ENCODE assay signal across 8 cellular contexts in genomic region chr16:68760671-68761275, GRCh38. TPM values are rescaled to one million over a fixed set of nuclear protein-coding genes. Genes with fewer than 3 reads are reported as not detected.
DNase-seq lines count a peak whose midpoint lies in the region; ATAC-seq and TF ChIP-seq lines count a peak whose summit lies in the region.

No MANE protein-coding gene starts in this region.

- peaks cover 5% of the 10 kb centered on the region for H3K36me3 Mint-ChIP-seq in activated T-helper 17 cell treated with anti-CD3 and anti-CD28 coated beads, Interleukin-2, amount 50 U/mL, for 72 hours (ENCODE audit: low read depth)
- H3K36me3 Mint-ChIP-seq in mesothelial cell of epicardium: peaks cover 6% of the 10 kb centered on the region

- peaks cover 0 to 43% (median 23%) of the 10 kb centered on the region in 7 donors for H3K27me3 ChIP-seq in heart right ventricle

- no peaks in the 10 kb centered on the region for H3K27me3 Mint-ChIP-seq in activated T-helper 17 cell treated with anti-CD3 and anti-CD28 coated beads, Interleukin-2, amount 50 U/mL, for 72 hours
- no peaks in the 10 kb centered on the region for H3K27me3 Mint-ChIP-seq in mesothelial cell of epicardium (ENCODE audit: low read depth)

- H3K4me1 ChIP-seq in heart right ventricle: no peaks in the 10 kb centered on the region

- peak overlapping the region; percentile 70 for H3K4me3 Mint-ChIP-seq in activated T-helper 17 cell treated with anti-CD3 and anti-CD28 coated beads, Interleukin-2, amount 50 U/mL, for 72 hours
- no peak overlapping the region for H3K4me3 Mint-ChIP-seq in mesothelial cell of epicardium

- intact Hi-C loops in left cardiac atrium (cut with DNase I) (no loop called here), heart right ventricle (cut with DNase I) (no loop called here)

- WGBS in heart right ventricle, 2 donors: 53 to 55% methylated on average over 8 of the region's 8 CpGs

- no peak overlapping the region for H3K4me3 ChIP-seq in heart right ventricle

- H3K27ac Mint-ChIP-seq in activated T-helper 17 cell treated with anti-CD3 and anti-CD28 coated beads, Interleukin-2, amount 50 U/mL, for 72 hours: peak overlapping the region; percentile 88
- peak overlapping the region; percentile 86 for H3K27ac Mint-ChIP-seq in mesothelial cell of epicardium

- no peak overlapping the region for H3K27ac ChIP-seq in heart right ventricle

- H3K4me1 Mint-ChIP-seq in activated T-helper 17 cell treated with anti-CD3 and anti-CD28 coated beads, Interleukin-2, amount 50 U/mL, for 72 hours: peaks cover 31% of the 10 kb centered on the region
- H3K4me1 Mint-ChIP-seq in mesothelial cell of epicardium: peaks cover 43% of the 10 kb centered on the region

- H3K9me3 ChIP-seq in heart right ventricle: no peaks in the 10 kb centered on the region

- ATAC-seq in GM21381 (IDR thresholded peaks at IDR 0.05; ENCODE audit: unreplicated experiment): peak; percentile 42
- ATAC-seq in HG03521 (IDR thresholded peaks at IDR 0.05; ENCODE audit: unreplicated experiment): peak; percentile 41
- peak; percentile 62 for ATAC-seq in activated T-helper 17 cell treated with anti-CD3 and anti-CD28 coated beads, Interleukin-2, amount 50 U/mL, for 72 hours (replicated peaks)
- no peak for ATAC-seq in left cardiac atrium
- no peak for ATAC-seq in heart right ventricle

- peak; percentile 75 for DNase-seq in EL
- no peak for DNase-seq in mesothelial cell of epicardium (ENCODE audit: low spot score in 2 of 2, unreplicated experiment in 2 of 2)
- no peak for DNase-seq in NCI-H2227 treated with DMSO at 0.1 percent for 48 hours (lab: John Stamatoyannopoulos, UW)
- DNase-seq in left cardiac atrium: no peak
- no peak for DNase-seq in heart right ventricle

- no peaks in the 10 kb centered on the region for H3K36me3 ChIP-seq in heart right ventricle

- TF ChIP-seq CTCF in mesothelial cell of epicardium (IDR thresholded peaks at IDR 0.05; ENCODE audit: unreplicated experiment): no peak
- no peak for TF ChIP-seq CTCF in heart right ventricle (IDR thresholded peaks at IDR 0.05)

- H3K9me3 Mint-ChIP-seq in activated T-helper 17 cell treated with anti-CD3 and anti-CD28 coated beads, Interleukin-2, amount 50 U/mL, for 72 hours: no peaks in the 10 kb centered on the region
- no peaks in the 10 kb centered on the region for H3K9me3 Mint-ChIP-seq in mesothelial cell of epicardium

RNA-seq across cellular contexts. Expression of gene CDH1, which starts 23.7 kb away (rescaled TPM):
- 1 to 10 TPM; 1.8 to 3.0 TPM for total RNA-seq in activated T-helper 17 cell treated with anti-CD3 and anti-CD28 coated beads, Interleukin-2, amount 50 U/mL, for 72 hours
- 214 to 236 TPM (median 219 TPM) in 3 replicates for total RNA-seq in mesothelial cell of epicardium
- under 1 TPM; 0.03 to 0.16 TPM for total RNA-seq in left cardiac atrium
- under 1 TPM in 4 of 10 donors, not detected in 6; 0.28 to 0.82 (median 0.42) TPM for total RNA-seq in heart right ventricle
- polyA plus RNA-seq in heart right ventricle: under 1 TPM in 1 of 2 donors, not detected in 1; 0.01 TPM

Comparison
In these comparisons a context has a peak if more than half of its experiments do, and no peak if none do; other contexts are left out.
1. ATAC-seq: peak in GM21381 (single experiment), HG03521 (single experiment) and activated T-helper 17 cell treated with anti-CD3 and anti-CD28 coated beads, Interleukin-2, amount 50 U/mL, for 72 hours (single experiment); none in left cardiac atrium (0 of 2) and heart right ventricle (0 of 8).
2. RNA of gene CDH1, which starts 23.7 kb away (total RNA-seq): 214 to 236 TPM in mesothelial cell of epicardium; 1.8 to 3.0 TPM in activated T-helper 17 cell treated with anti-CD3 and anti-CD28 coated beads, Interleukin-2, amount 50 U/mL, for 72 hours, 0.28 to 0.82 TPM in heart right ventricle and 0.03 to 0.16 TPM in left cardiac atrium; every median in the first group is over 10 times any median in the second.